1 cellular context compared by ENCODE assay signal in the genomic region with DNA sequence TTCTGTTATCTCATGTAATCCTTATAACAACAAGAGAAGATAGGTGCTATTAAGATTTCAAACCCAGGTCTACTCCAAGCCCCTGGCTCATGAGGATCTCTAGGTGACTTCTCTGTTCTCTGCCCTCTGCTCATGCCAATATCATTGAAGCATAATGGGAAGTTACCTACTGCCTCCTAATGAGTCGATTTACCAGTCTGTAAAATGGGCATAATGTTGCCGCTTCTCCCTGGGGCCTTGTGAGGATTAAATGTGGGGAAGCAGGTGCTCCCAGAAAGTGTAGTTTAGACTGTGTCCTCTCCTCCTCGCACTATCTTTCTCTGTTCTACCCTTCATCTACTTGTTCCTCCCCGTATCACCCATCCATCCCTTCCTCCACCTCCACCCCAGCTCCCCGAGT.
TF ChIP-seq lines count a peak whose summit lies in the region.

No MANE protein-coding gene starts in this region.

TF ChIP-seq in K562, 482 proteins besides CTCF, POLR2A, EP300 and RAD21 (continued from another document):
- TF ChIP-seq, protein P1, sequence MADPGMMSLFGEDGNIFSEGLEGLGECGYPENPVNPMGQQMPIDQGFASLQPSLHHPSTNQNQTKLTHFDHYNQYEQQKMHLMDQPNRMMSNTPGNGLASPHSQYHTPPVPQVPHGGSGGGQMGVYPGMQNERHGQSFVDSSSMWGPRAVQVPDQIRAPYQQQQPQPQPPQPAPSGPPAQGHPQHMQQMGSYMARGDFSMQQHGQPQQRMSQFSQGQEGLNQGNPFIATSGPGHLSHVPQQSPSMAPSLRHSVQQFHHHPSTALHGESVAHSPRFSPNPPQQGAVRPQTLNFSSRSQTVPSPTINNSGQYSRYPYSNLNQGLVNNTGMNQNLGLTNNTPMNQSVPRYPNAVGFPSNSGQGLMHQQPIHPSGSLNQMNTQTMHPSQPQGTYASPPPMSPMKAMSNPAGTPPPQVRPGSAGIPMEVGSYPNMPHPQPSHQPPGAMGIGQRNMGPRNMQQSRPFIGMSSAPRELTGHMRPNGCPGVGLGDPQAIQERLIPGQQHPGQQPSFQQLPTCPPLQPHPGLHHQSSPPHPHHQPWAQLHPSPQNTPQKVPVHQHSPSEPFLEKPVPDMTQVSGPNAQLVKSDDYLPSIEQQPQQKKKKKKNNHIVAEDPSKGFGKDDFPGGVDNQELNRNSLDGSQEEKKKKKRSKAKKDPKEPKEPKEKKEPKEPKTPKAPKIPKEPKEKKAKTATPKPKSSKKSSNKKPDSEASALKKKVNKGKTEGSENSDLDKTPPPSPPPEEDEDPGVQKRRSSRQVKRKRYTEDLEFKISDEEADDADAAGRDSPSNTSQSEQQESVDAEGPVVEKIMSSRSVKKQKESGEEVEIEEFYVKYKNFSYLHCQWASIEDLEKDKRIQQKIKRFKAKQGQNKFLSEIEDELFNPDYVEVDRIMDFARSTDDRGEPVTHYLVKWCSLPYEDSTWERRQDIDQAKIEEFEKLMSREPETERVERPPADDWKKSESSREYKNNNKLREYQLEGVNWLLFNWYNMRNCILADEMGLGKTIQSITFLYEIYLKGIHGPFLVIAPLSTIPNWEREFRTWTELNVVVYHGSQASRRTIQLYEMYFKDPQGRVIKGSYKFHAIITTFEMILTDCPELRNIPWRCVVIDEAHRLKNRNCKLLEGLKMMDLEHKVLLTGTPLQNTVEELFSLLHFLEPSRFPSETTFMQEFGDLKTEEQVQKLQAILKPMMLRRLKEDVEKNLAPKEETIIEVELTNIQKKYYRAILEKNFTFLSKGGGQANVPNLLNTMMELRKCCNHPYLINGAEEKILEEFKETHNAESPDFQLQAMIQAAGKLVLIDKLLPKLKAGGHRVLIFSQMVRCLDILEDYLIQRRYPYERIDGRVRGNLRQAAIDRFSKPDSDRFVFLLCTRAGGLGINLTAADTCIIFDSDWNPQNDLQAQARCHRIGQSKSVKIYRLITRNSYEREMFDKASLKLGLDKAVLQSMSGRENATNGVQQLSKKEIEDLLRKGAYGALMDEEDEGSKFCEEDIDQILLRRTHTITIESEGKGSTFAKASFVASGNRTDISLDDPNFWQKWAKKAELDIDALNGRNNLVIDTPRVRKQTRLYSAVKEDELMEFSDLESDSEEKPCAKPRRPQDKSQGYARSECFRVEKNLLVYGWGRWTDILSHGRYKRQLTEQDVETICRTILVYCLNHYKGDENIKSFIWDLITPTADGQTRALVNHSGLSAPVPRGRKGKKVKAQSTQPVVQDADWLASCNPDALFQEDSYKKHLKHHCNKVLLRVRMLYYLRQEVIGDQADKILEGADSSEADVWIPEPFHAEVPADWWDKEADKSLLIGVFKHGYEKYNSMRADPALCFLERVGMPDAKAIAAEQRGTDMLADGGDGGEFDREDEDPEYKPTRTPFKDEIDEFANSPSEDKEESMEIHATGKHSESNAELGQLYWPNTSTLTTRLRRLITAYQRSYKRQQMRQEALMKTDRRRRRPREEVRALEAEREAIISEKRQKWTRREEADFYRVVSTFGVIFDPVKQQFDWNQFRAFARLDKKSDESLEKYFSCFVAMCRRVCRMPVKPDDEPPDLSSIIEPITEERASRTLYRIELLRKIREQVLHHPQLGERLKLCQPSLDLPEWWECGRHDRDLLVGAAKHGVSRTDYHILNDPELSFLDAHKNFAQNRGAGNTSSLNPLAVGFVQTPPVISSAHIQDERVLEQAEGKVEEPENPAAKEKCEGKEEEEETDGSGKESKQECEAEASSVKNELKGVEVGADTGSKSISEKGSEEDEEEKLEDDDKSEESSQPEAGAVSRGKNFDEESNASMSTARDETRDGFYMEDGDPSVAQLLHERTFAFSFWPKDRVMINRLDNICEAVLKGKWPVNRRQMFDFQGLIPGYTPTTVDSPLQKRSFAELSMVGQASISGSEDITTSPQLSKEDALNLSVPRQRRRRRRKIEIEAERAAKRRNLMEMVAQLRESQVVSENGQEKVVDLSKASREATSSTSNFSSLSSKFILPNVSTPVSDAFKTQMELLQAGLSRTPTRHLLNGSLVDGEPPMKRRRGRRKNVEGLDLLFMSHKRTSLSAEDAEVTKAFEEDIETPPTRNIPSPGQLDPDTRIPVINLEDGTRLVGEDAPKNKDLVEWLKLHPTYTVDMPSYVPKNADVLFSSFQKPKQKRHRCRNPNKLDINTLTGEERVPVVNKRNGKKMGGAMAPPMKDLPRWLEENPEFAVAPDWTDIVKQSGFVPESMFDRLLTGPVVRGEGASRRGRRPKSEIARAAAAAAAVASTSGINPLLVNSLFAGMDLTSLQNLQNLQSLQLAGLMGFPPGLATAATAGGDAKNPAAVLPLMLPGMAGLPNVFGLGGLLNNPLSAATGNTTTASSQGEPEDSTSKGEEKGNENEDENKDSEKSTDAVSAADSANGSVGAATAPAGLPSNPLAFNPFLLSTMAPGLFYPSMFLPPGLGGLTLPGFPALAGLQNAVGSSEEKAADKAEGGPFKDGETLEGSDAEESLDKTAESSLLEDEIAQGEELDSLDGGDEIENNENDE (IDR thresholded peaks at IDR 0.05; ENCODE audit: low read depth, low read length), result no peak
- TF ChIP-seq PTBP1 (IDR thresholded peaks at IDR 0.05; ENCODE audit: low read depth, low read length) (peak; percentile 75; the same call in 1 of the 2 replicates), ARID3B (CRISPR knock-in tag; IDR thresholded peaks at IDR 0.05; ENCODE audit: borderline replicate concordance) (no peak), ADNP (tag; IDR thresholded peaks at IDR 0.05) (peak; percentile 96), RBM25 (IDR thresholded peaks at IDR 0.05; ENCODE audit: low read depth, low read length, severe bottlenecking) (peak; percentile 99), HDAC2 (IDR thresholded peaks at IDR 0.05) (peak; percentile 72), BCOR (IDR thresholded peaks at IDR 0.05) (peak; percentile 98), SMARCA5 (IDR thresholded peaks at IDR 0.05) (peak; percentile 85), KDM1A (IDR thresholded peaks at IDR 0.05) (peak; percentile 70 to 90), PHF20 (IDR thresholded peaks at IDR 0.05; ENCODE audit: partially characterized antibody) (peak; percentile 65), GATAD2B (IDR thresholded peaks at IDR 0.05; ENCODE audit: borderline replicate concordance) (no peak), PCBP1 (IDR thresholded peaks at IDR 0.05; ENCODE audit: low read depth, low read length, poor library complexity, severe bottlenecking) (no peak), PBX2 (CRISPR knock-in tag; IDR thresholded peaks at IDR 0.05; ENCODE audit: low read depth) (no peak), PBX2 (tag; conservative IDR thresholded peaks at IDR 0.05; ENCODE audit: low read depth) (no peak), FOXP4 (CRISPR knock-in tag; IDR thresholded peaks at IDR 0.05; ENCODE audit: borderline replicate concordance) (no peak), DMBX1 (CRISPR knock-in tag; IDR thresholded peaks at IDR 0.05; ENCODE audit: borderline replicate concordance) (no peak), MAZ (CRISPR knock-in tag; conservative IDR thresholded peaks at IDR 0.05 in 1 of 2, IDR thresholded peaks at IDR 0.05 in 1 of 2) (no peak), ZNF12 (CRISPR knock-in tag; IDR thresholded peaks at IDR 0.05) (no peak), CBX1 (IDR thresholded peaks at IDR 0.05; ENCODE audit: low read depth) (0 out of 2 replicates have a peak, but pooled peaks have one; percentile 58), RCOR1 (IDR thresholded peaks at IDR 0.05; ENCODE audit: borderline replicate concordance in 1 of 2, low read depth in 2 of 2, low read length in 2 of 2) (peak; percentile 58 to 64; a peak in 3 of 4 replicates), NELFE (IDR thresholded peaks at IDR 0.05; ENCODE audit: insufficient read depth, insufficient read length) (no peak)
TF ChIP-seq in K562: peak in this region for 10.
